20 cellular contexts compared by ENCODE assay signal in genomic region chr6:36019167-36019566, GRCh38. TPM values are rescaled to one million over a fixed set of nuclear protein-coding genes. Genes with fewer than 3 reads are reported as not detected.
DNase-seq lines count a peak whose midpoint lies in the region; TF ChIP-seq lines count a peak whose summit lies in the region.
"Had no signal": no experiment of that assay in that cellular context is flagged by ENCODE, and none has a peak within 500 bp of the region (broad histone marks: within the 10 kb centered on the region; RNA-seq: fewer than 3 reads in every experiment).

No MANE protein-coding gene starts in this region.

- no peak for TF ChIP-seq POLR2A in breast epithelium (IDR thresholded peaks at IDR 0.05)
- no peak for TF ChIP-seq POLR2A in NB4 (IDR thresholded peaks at IDR 0.05; ENCODE audit: extremely low read depth, insufficient read length)
- TF ChIP-seq POLR2A in sigmoid colon (IDR thresholded peaks at IDR 0.05), result no peak

- TF ChIP-seq CTCF in MCF 10A (IDR thresholded peaks at IDR 0.05; ENCODE audit: unreplicated experiment), result no peak
- TF ChIP-seq CTCF in breast epithelium (IDR thresholded peaks at IDR 0.05), result no peak
- TF ChIP-seq CTCF in NB4 (IDR thresholded peaks at IDR 0.05; ENCODE audit: low read depth, low read length), result no peak
- no peak for TF ChIP-seq CTCF in sigmoid colon (IDR thresholded peaks at IDR 0.05)

- H3K36me3 Mint-ChIP-seq in MCF 10A (ENCODE audit: insufficient read depth, unreplicated experiment), result no peaks in the 10 kb centered on the region
- H3K36me3 Mint-ChIP-seq: T-cell had no signal

- no TSS peak for BruUV-seq in MCF 10A (replicated peaks; lab: Mats Ljungman, UMichigan)

- H3K36me3 ChIP-seq in breast epithelium, result no peaks in the 10 kb centered on the region
- no peaks in the 10 kb centered on the region for H3K36me3 ChIP-seq in sigmoid colon

- no peaks in the 10 kb centered on the region for H3K9me3 Mint-ChIP-seq in MCF 10A (ENCODE audit: unreplicated experiment)
- H3K9me3 Mint-ChIP-seq: CD4-positive, alpha-beta T cell; T-cell had no signal

- intact Hi-C loops in MCF 10A (cut with micrococcal nuclease) (no loop called here), breast epithelium (cut with DNase I; ENCODE audit: low total_unique reads) (no loop called here), sigmoid colon (cut with DNase I) (no loop called here)

- H3K4me3 ChIP-seq in breast epithelium (no peak overlapping the region), NB4 (ENCODE audit: low read depth, low read length) (no peak overlapping the region), sigmoid colon (no peak overlapping the region)
- H3K4me3 ChIP-seq: SK-N-MC had no signal

- no peaks in the 10 kb centered on the region for H3K4me1 ChIP-seq in breast epithelium
- peaks cover 0 to 2% (median under 1%) of the 10 kb centered on the region in 4 donors for H3K4me1 ChIP-seq in sigmoid colon

- H3K4me3 Mint-ChIP-seq in MCF 10A (ENCODE audit: unreplicated experiment), result no peak overlapping the region
- H3K4me3 Mint-ChIP-seq: CD4-positive, alpha-beta T cell; T-cell had no signal

- H3K27me3 ChIP-seq in breast epithelium, result no peaks in the 10 kb centered on the region
- H3K27me3 ChIP-seq in sigmoid colon, result peaks cover under 1 to 22% (median under 1%) of the 10 kb centered on the region in 3 donors

- DNase-seq in MCF 10A (ENCODE audit: unreplicated experiment), result peak; percentile 60
- no peak for DNase-seq in breast epithelium (ENCODE audit: low spot score in 2 of 2)
- DNase-seq in NB4 (ENCODE audit: low read depth), result peak; percentile 87
- peak; percentile 87 for DNase-seq in SKM-1 (lab: John Stamatoyannopoulos, UW; ENCODE audit: unreplicated experiment)
- no peak for DNase-seq in NCI-H1694 (lab: John Stamatoyannopoulos, UW)
- no peak for DNase-seq in GM03348 (ENCODE audit: low spot score)
- no peak for DNase-seq in stimulated activated CD4-positive, alpha-beta T cell treated with anti-CD3 and anti-CD28 coated beads, Interleukin-4, amount 100 ng/mL, for 24 hours
- no peak for DNase-seq in sigmoid colon
- DNase-seq: Caco-2; CD4-positive, alpha-beta T cell; Kasumi-1; MM.1S; NCI-H1417 treated with DMSO at 0.1 percent for 48 hours; NCI-H1930; NCI-H345; NCI-H524 treated with DMSO at 0.1 percent for 48 hours; T-cell had no signal

- H3K4me1 Mint-ChIP-seq in MCF 10A (ENCODE audit: insufficient read depth, unreplicated experiment), result no peaks in the 10 kb centered on the region

- WGBS in sigmoid colon, 2 donors, result 90 to 93% methylated on average over 11 of the region's 11 CpGs

- H3K9me3 ChIP-seq in breast epithelium (no peaks in the 10 kb centered on the region), sigmoid colon (no peaks in the 10 kb centered on the region)
- H3K9me3 ChIP-seq: Caco-2 had no signal

- H3K27ac ChIP-seq in breast epithelium, result no peak overlapping the region
- H3K27ac ChIP-seq in sigmoid colon, result no peak overlapping the region
- H3K27ac ChIP-seq: 22Rv1, SK-N-MC had no signal

- H3K27ac Mint-ChIP-seq in MCF 10A (ENCODE audit: low read depth, unreplicated experiment), result no peak overlapping the region
- H3K27ac Mint-ChIP-seq: CD4-positive, alpha-beta T cell; T-cell had no signal

- TF ChIP-seq EP300 in sigmoid colon (IDR thresholded peaks at IDR 0.05), result no peak

- CTCF ChIA-PET in MCF 10A (lab: Yijun Ruan, JAX), result interaction anchor here (2.5 kb wide), 1 partner anchor 77 kb away, joined by 12 read pairs; no protein-coding TSS in a partner anchor

- POLR2A ChIA-PET in MCF 10A (lab: Yijun Ruan, JAX), result interaction anchor here (0.6 kb wide), 1 partner anchor 428 kb away, joined by 3 read pairs; no protein-coding TSS in a partner anchor

- no peaks in the 10 kb centered on the region for H3K27me3 Mint-ChIP-seq in MCF 10A (ENCODE audit: insufficient read depth, unreplicated experiment)

RNA-seq across cellular contexts. Expression of gene SLC26A8, which starts 5.3 kb away (rescaled TPM):
- total RNA-seq in MCF 10A (2022) (not detected in 2 replicates), breast epithelium (under 1 TPM in 2 of 3 donors, not detected in 1; 0.29 to 0.48 TPM), sigmoid colon (not detected)
- polyA plus RNA-seq in sigmoid colon, result under 1 TPM in 1 of 3 donors, not detected in 2; 0.10 TPM
- total RNA-seq: CD4-positive, alpha-beta T cell; Right ventricle myocardium inferior; T-cell had no signal

RNA-seq across cellular contexts. Expression of gene MAPK14, which starts 8.4 kb away (rescaled TPM):
- total RNA-seq in MCF 10A (2022) (42.9 and 46.2 TPM in 2 replicates), breast epithelium (10 to 100 TPM; 72.8 to 85.6 (median 81.3) TPM), sigmoid colon (10 to 100 TPM; 61.9 to 91.1 (median 67.7) TPM)
- polyA plus RNA-seq in sigmoid colon, result 10 to 100 TPM; 30.8 to 35.1 (median 31.8) TPM

Comparison
In these comparisons a context has a peak if more than half of its experiments do, and no peak if none do; other contexts are left out.
1. DNase-seq: peak in MCF 10A (single experiment), NB4 (single experiment) and SKM-1 (single experiment); none in breast epithelium (0 of 2), NCI-H1694 (single experiment), GM03348 (single experiment), stimulated activated CD4-positive, alpha-beta T cell treated with anti-CD3 and anti-CD28 coated beads, Interleukin-4, amount 100 ng/mL, for 24 hours (single experiment) and sigmoid colon (single experiment).